14 cellular contexts compared by ENCODE assay signal in the genomic region with DNA sequence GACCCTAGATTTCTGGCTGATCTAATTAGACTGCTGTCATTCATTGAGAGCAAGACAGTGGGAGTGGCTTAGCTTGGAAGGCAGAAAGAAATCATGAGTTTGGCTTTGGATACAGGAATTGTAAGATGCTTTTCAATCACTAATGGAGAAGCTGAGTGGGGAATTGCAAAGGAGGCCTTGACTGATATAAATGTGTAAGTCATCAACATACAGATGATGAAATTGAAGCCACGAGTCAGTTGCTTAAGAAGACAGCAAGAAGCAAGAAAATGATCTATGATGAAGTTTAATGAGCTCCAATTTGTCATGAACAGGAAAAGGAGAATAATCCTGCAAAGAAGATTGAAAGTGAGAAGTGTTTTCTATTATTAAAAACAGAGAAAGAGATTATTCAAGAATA.
"Had no signal": no experiment of that assay in that cellular context is flagged by ENCODE, and none has a peak within 500 bp of the region (broad histone marks: within the 10 kb centered on the region; RNA-seq: fewer than 3 reads in every experiment).

No MANE protein-coding gene starts in this region.

- H3K27me3 Mint-ChIP-seq: activated naive CD8-positive, alpha-beta T cell treated with anti-CD3 and anti-CD28 coated beads for 36 hours; stimulated activated naive CD8-positive, alpha-beta T cell treated with anti-CD3 and anti-CD28 coated beads, Interleukin-15, Interleukin-2, amounts not matched to agents 100 ng/mL and 50 ng/mL, for 24 hours had no signal

- H3K4me3 Mint-ChIP-seq: activated CD4-positive, alpha-beta memory T cell treated with anti-CD3 and anti-CD28 coated beads for 36 hours; activated naive CD8-positive, alpha-beta T cell treated with anti-CD3 and anti-CD28 coated beads for 36 hours; activated T-cell treated with anti-CD3 and anti-CD28 coated beads, Interleukin-2, amount 50 U/mL, for 4 hours; neural crest cell; stimulated activated naive CD8-positive, alpha-beta T cell treated with anti-CD3 and anti-CD28 coated beads, Interleukin-15, Interleukin-2, amounts not matched to agents 100 ng/mL and 50 ng/mL, for 24 hours had no signal

- H3K4me3 ChIP-seq: heart right ventricle, testis had no signal

- H3K36me3 Mint-ChIP-seq: activated CD4-positive, alpha-beta memory T cell treated with anti-CD3 and anti-CD28 coated beads for 36 hours; activated naive CD8-positive, alpha-beta T cell treated with anti-CD3 and anti-CD28 coated beads for 36 hours had no signal

- H3K27ac Mint-ChIP-seq: activated CD4-positive, alpha-beta memory T cell treated with anti-CD3 and anti-CD28 coated beads for 36 hours; activated naive CD8-positive, alpha-beta T cell treated with anti-CD3 and anti-CD28 coated beads for 36 hours; stimulated activated naive CD8-positive, alpha-beta T cell treated with anti-CD3 and anti-CD28 coated beads, Interleukin-15, Interleukin-2, amounts not matched to agents 100 ng/mL and 50 ng/mL, for 24 hours had no signal

- H3K9me3 Mint-ChIP-seq: activated CD4-positive, alpha-beta memory T cell treated with anti-CD3 and anti-CD28 coated beads for 36 hours; activated naive CD8-positive, alpha-beta T cell treated with anti-CD3 and anti-CD28 coated beads for 36 hours; activated T-cell treated with anti-CD3 and anti-CD28 coated beads, Interleukin-2, amount 50 U/mL, for 4 hours; neural crest cell; stimulated activated naive CD8-positive, alpha-beta T cell treated with anti-CD3 and anti-CD28 coated beads, Interleukin-15, Interleukin-2, amounts not matched to agents 100 ng/mL and 50 ng/mL, for 24 hours had no signal

- ATAC-seq: activated T-cell treated with anti-CD3 and anti-CD28 coated beads, Interleukin-2, amount 50 U/mL, for 4 hours; heart right ventricle; left ventricle myocardium superior had no signal

- H3K4me1 Mint-ChIP-seq: activated naive CD8-positive, alpha-beta T cell treated with anti-CD3 and anti-CD28 coated beads for 36 hours; neural crest cell had no signal

- DNase-seq: activated CD4-positive, alpha-beta memory T cell treated with anti-CD3 and anti-CD28 coated beads for 36 hours; activated gamma-delta T cell; activated naive CD8-positive, alpha-beta T cell treated with anti-CD3 and anti-CD28 coated beads for 36 hours; activated T-cell treated with anti-CD3 and anti-CD28 coated beads, Interleukin-2, amount 50 U/mL, for 4 hours; cortex of kidney; effector CD8-positive, alpha-beta T cell; heart right ventricle; islet precursor cell; left ventricle myocardium superior; stimulated activated CD4-positive, alpha-beta T cell treated with anti-CD3 and anti-CD28 coated beads, Interleukin-4, amount 100 ng/mL, for 1 hour; SW 1271; testis had no signal
